24 cellular contexts compared by ENCODE assay signal in the genomic region with DNA sequence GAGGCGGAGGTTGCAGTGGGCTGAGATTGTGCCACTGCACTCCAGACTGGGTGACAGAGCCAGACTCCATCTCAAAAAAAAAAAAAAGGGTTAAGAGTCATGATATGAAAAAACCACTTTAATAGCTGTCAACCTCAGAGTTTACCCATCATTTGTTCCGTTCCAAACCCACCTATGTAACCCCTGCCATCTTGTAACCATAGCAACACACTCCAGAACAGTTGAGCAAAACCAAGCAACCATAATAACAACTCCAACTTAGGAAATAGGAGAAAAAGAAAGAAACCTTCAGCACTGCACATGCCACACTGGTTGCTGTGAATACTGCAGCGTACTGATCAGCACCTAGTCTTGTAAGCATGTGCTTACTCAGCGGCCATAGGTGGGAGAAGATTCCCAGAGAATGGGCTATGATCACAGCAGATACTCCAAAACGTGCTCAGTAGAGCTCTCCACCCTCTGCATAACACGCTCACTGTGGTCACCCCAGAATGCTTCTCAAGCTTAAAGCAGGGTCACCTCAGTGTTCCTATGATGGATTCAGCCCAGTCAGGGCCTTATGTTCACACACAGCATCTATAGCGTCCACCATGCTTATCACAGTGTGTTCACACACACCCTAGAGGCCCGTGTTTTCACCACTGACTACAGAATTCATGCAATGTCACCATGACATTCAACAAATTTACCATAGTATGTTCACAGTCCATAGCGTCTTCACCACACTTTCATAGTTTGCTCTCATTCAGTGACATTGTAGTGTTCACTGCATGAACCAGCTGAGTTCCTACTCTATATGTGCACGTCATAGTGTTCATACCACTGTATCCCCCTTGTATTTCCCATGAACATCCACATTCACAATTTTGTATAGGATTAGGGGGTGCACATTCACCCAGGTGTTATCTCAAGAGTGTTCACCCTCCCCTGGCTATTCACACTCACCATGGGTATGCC. TPM values are rescaled to one million over a fixed set of nuclear protein-coding genes. Genes with fewer than 3 reads are reported as not detected.
"Had no signal": no experiment of that assay in that cellular context is flagged by ENCODE, and none has a peak within 500 bp of the region (broad histone marks: within the 10 kb centered on the region; RNA-seq: fewer than 3 reads in every experiment).

No MANE protein-coding gene starts in this region.

- H3K4me1 Mint-ChIP-seq: immature natural killer cell had no signal

- H3K9me3 Mint-ChIP-seq: immature natural killer cell; naive thymus-derived CD4-positive, alpha-beta T cell; T-cell; T-helper 2 cell treated with Interferon-gamma antibody and Interleukin-4, amounts not matched to agents 5 μg/mL and 100 μg/mL, for 36 hours had no signal

- H3K4me1 ChIP-seq: left lung, sigmoid colon, tibial artery had no signal

- H3K4me3 Mint-ChIP-seq: brain; immature natural killer cell; naive thymus-derived CD4-positive, alpha-beta T cell; T-cell; T-helper 2 cell treated with Interferon-gamma antibody and Interleukin-4, amounts not matched to agents 5 μg/mL and 100 μg/mL, for 36 hours had no signal

- H3K27ac Mint-ChIP-seq: immature natural killer cell; T-cell; T-helper 2 cell treated with Interferon-gamma antibody and Interleukin-4, amounts not matched to agents 5 μg/mL and 100 μg/mL, for 36 hours had no signal

- H3K36me3 Mint-ChIP-seq: brain; immature natural killer cell; naive thymus-derived CD4-positive, alpha-beta T cell; T-cell had no signal

- H3K36me3 ChIP-seq: left lung, sigmoid colon, tibial artery, WERI-Rb-1 had no signal

- FAIRE-seq: TTC549 had no signal

- H3K27ac ChIP-seq: left lung, sigmoid colon, tibial artery, WERI-Rb-1 had no signal

- H3K4me3 ChIP-seq: left lung, sigmoid colon, smooth muscle cell, tibial artery had no signal

- H3K27me3 Mint-ChIP-seq: naive thymus-derived CD4-positive, alpha-beta T cell; T-cell had no signal

- DNase-seq: activated CD4-positive, CD25-positive, alpha-beta regulatory T cell treated with anti-CD3 and anti-CD28 coated beads, Interleukin-2, amount 50 U/mL, for 72 hours; activated CD8-positive, alpha-beta memory T cell treated with anti-CD3 and anti-CD28 coated beads, Interleukin-2, amount 50 U/mL, for 48 hours; activated effector memory CD4-positive, alpha-beta T cell treated with Interleukin-2 at 50 U/mL for 16 hours; activated naive CD4-positive, alpha-beta T cell treated with anti-CD3 and anti-CD28 coated beads, Interleukin-2, amount 50 U/mL, for 16 hours; activated T-cell treated with anti-CD3 and anti-CD28 coated beads, Interleukin-2, amount 50 U/mL, for 48 hours; aorta; effector CD4-positive, alpha-beta T cell; foreskin melanocyte; immature natural killer cell; kidney glomerular epithelial cell; left lung; naive thymus-derived CD4-positive, alpha-beta T cell; stimulated activated CD4-positive, alpha-beta T cell treated with anti-CD3 and anti-CD28 coated beads, Interleukin-2, amount 100 ng/mL, for 48 hours; stimulated activated naive CD4-positive, alpha-beta T cell treated with Interleukin-2 at 50 U/mL for 16 hours; T-cell; WERI-Rb-1 had no signal

- H3K4me2 ChIP-seq: smooth muscle cell had no signal

- H3K9me3 ChIP-seq: left lung, sigmoid colon, tibial artery had no signal

- H3K27me3 ChIP-seq: left lung, sigmoid colon, tibial artery had no signal

- ATAC-seq: esophagus mucosa; left lung; naive thymus-derived CD4-positive, alpha-beta T cell; T-cell had no signal

RNA-seq across cellular contexts. Expression of a gene that starts 6.5 kb away (rescaled TPM):
- total RNA-seq: lung microvascular endothelial cell had no signal
